ENCODE assay signal across 10 cellular contexts in genomic region chr19:751501-752341, GRCh38. TPM values are rescaled to one million over a fixed set of nuclear protein-coding genes. Genes with fewer than 3 reads are reported as not detected.
DNase-seq lines count a peak whose midpoint lies in the region; ATAC-seq and TF ChIP-seq lines count a peak whose summit lies in the region.
"Had no signal": no experiment of that assay in that cellular context is flagged by ENCODE, and none has a peak within 500 bp of the region (broad histone marks: within the 10 kb centered on the region; RNA-seq: fewer than 3 reads in every experiment).

No MANE protein-coding gene starts in this region.

- H3K9me3 ChIP-seq in gastroesophageal sphincter (peaks cover 0 to 16% (median 2%) of the 10 kb centered on the region in 3 donors), smooth muscle cell (replicated peaks; ENCODE audit: low read depth) (no peaks in the 10 kb centered on the region)

- 73% methylated on average over 2 of the region's 30 CpGs; no CpG with 5 or more reads in 1 of the 2 donors for WGBS in gastroesophageal sphincter (ENCODE audit: low coverage in 1 of 2), 2 donors
- 77% methylated on average over 23 of the region's 30 CpGs for WGBS in smooth muscle cell (ENCODE audit: low lambda C conversion rate)

- H3K27me3 ChIP-seq in gastroesophageal sphincter (peaks cover 53% of the 10 kb centered on the region), smooth muscle cell (ENCODE audit: low read depth) (no peaks in the 10 kb centered on the region)

- peaks cover 0 to 15% of the 10 kb centered on the region in 2 donors for H3K36me3 ChIP-seq in gastroesophageal sphincter
- H3K36me3 ChIP-seq in smooth muscle cell (ENCODE audit: low read depth), result no peaks in the 10 kb centered on the region

- no peaks in the 10 kb centered on the region for H3K36me3 Mint-ChIP-seq in HFFc6 (ENCODE audit: low read depth)

- no peaks in the 10 kb centered on the region for H3K4me1 ChIP-seq in gastroesophageal sphincter
- H3K4me1 ChIP-seq in smooth muscle cell (ENCODE audit: low read depth), result no peaks in the 10 kb centered on the region

- H3K4me1 Mint-ChIP-seq in HFFc6 (ENCODE audit: low read depth), result peaks cover 17% of the 10 kb centered on the region

- peak; percentile 84 for DNase-seq in HFFc6
- DNase-seq in SW 1271 (lab: John Stamatoyannopoulos, UW), result peak; percentile 67 to 70
- DNase-seq in smooth muscle cell (lab: John Stamatoyannopoulos, UW; ENCODE audit: unreplicated experiment), result peak; percentile 28
- DNase-seq in superior temporal gyrus (ENCODE audit: extremely low spot score), result no peak
- DNase-seq in coronary artery (ENCODE audit: low spot score), result no peak
- DNase-seq in cortex of kidney (lab: John Stamatoyannopoulos, UW), result no peak
- DNase-seq: activated T-cell treated with anti-CD3 and anti-CD28 coated beads, Interleukin-2, amount 50 U/mL, for 72 hours; heart right ventricle had no signal

- H3F3A ChIP-seq in smooth muscle cell (ENCODE audit: low read depth), result no peaks in the 10 kb centered on the region

- no peak overlapping the region for H3K4me3 ChIP-seq in gastroesophageal sphincter
- peak overlapping the region; percentile 39 for H3K4me3 ChIP-seq in smooth muscle cell
- H3K4me3 ChIP-seq in coronary artery, result no peak overlapping the region
- H3K4me3 ChIP-seq: heart right ventricle had no signal

- H3K9ac ChIP-seq in smooth muscle cell (ENCODE audit: low read depth), result peak overlapping the region; percentile 46

- no peak overlapping the region for H3K4me3 Mint-ChIP-seq in HFFc6
- H3K4me3 Mint-ChIP-seq: activated T-cell treated with anti-CD3 and anti-CD28 coated beads, Interleukin-2, amount 50 U/mL, for 72 hours had no signal

- peaks cover 7% of the 10 kb centered on the region; the same call in 1 of the 2 replicates for H3K9me3 Mint-ChIP-seq in HFFc6
- H3K9me3 Mint-ChIP-seq: activated T-cell treated with anti-CD3 and anti-CD28 coated beads, Interleukin-2, amount 50 U/mL, for 72 hours had no signal

- TF ChIP-seq EP300 in gastroesophageal sphincter (IDR thresholded peaks at IDR 0.05), result no peak

- no peaks in the 10 kb centered on the region; the same call in none of the 2 replicates for H3K27me3 Mint-ChIP-seq in HFFc6 (ENCODE audit: insufficient read depth)

- ATAC-seq in gastroesophageal sphincter (peak; percentile 29), GM19328 (IDR thresholded peaks at IDR 0.05; ENCODE audit: unreplicated experiment) (no peak)
- ATAC-seq: activated T-cell treated with anti-CD3 and anti-CD28 coated beads, Interleukin-2, amount 50 U/mL, for 72 hours had no signal

- no peak for TF ChIP-seq CTCF in HFFc6 (IDR thresholded peaks at IDR 0.05)
- no peak for TF ChIP-seq CTCF in gastroesophageal sphincter (IDR thresholded peaks at IDR 0.05)
- TF ChIP-seq CTCF in smooth muscle cell (IDR thresholded peaks at IDR 0.05; ENCODE audit: borderline replicate concordance, insufficient read depth, poor library complexity, severe bottlenecking), result no peak
- no peak for TF ChIP-seq CTCF in coronary artery (IDR thresholded peaks at IDR 0.05)

- H3K79me2 ChIP-seq in smooth muscle cell (ENCODE audit: low read depth), result no peaks in the 10 kb centered on the region

- H3K27ac ChIP-seq in gastroesophageal sphincter (no peak overlapping the region), smooth muscle cell (ENCODE audit: low read depth) (peak overlapping the region; percentile 62), coronary artery (no peak overlapping the region)

- H3K27ac Mint-ChIP-seq in HFFc6, result peak overlapping the region; percentile 87
- H3K27ac Mint-ChIP-seq: activated T-cell treated with anti-CD3 and anti-CD28 coated beads, Interleukin-2, amount 50 U/mL, for 72 hours had no signal

- no peak for TF ChIP-seq POLR2A in gastroesophageal sphincter (IDR thresholded peaks at IDR 0.05)

- no peaks in the 10 kb centered on the region for H4K20me1 ChIP-seq in smooth muscle cell (ENCODE audit: low read depth)

- peak overlapping the region; percentile 73 for H3K4me2 ChIP-seq in smooth muscle cell

- peak overlapping the region; percentile 59 for H2AFZ ChIP-seq in smooth muscle cell (ENCODE audit: low read depth)

RNA-seq across cellular contexts. Expression of gene MISP, which starts 0.8 kb away (rescaled TPM):
- total RNA-seq in HFFc6 (2021; fragmentation: NEBNext Ultra II Directional; extraction: Animal tissue kit (Norgen Biotek cat#: 25700)), result under 1 TPM in 2 of 6 experiments, not detected in 4; 0.05 to 0.07 TPM
- total RNA-seq in gastroesophageal sphincter, result under 1 TPM in 1 of 4 donors, not detected in 3; 0.52 TPM
- total RNA-seq in smooth muscle cell, result 1.7 and 10.2 TPM in 2 replicates
- 1.2 and 8.0 TPM in 2 replicates for polyA plus RNA-seq in smooth muscle cell
- total RNA-seq: activated T-cell treated with anti-CD3 and anti-CD28 coated beads, Interleukin-2, amount 50 U/mL, for 72 hours; heart right ventricle had no signal

RNA-seq across cellular contexts. Expression of gene PALM, which starts 43.0 kb away (rescaled TPM):
- total RNA-seq in HFFc6 (2021; fragmentation: NEBNext Ultra II Directional; extraction: Animal tissue kit (Norgen Biotek cat#: 25700)), result under 1 TPM in 2 of 6 experiments, not detected in 4; 0.14 to 0.15 TPM
- total RNA-seq in gastroesophageal sphincter, result 100 to 1,000 TPM in 1 of 4 donors, 10 to 100 TPM in 3; 21.5 to 111 (median 53.0) TPM
- 11.1 and 17.1 TPM in 2 replicates for total RNA-seq in smooth muscle cell
- polyA plus RNA-seq in smooth muscle cell, result 16.6 and 21.3 TPM in 2 replicates

RNA-seq across cellular contexts. Expression of gene PTBP1, which starts 45.5 kb away (rescaled TPM):
- total RNA-seq in HFFc6 (2021; fragmentation: NEBNext Ultra II Directional; extraction: Animal tissue kit (Norgen Biotek cat#: 25700)), result 100 to 1,000 TPM; 307 to 421 (median 380) TPM
- 10 to 100 TPM; 68.6 to 95.6 (median 79.3) TPM for total RNA-seq in gastroesophageal sphincter
- total RNA-seq in smooth muscle cell, result 123 and 167 TPM in 2 replicates
- 226 and 238 TPM in 2 replicates for polyA plus RNA-seq in smooth muscle cell

RNA-seq across cellular contexts. Expression of gene PRSS57, which starts 56.5 kb away (rescaled TPM):
- total RNA-seq in HFFc6 (2021; fragmentation: NEBNext Ultra II Directional; extraction: Animal tissue kit (Norgen Biotek cat#: 25700)), result not detected
- total RNA-seq in gastroesophageal sphincter, result not detected
- not detected in 2 replicates for total RNA-seq in smooth muscle cell
- not detected in 2 replicates for polyA plus RNA-seq in smooth muscle cell
- total RNA-seq: heart right ventricle had no signal

Comparison
In these comparisons a context has a peak if more than half of its experiments do, and no peak if none do; other contexts are left out.
1. DNase-seq: peak in HFFc6 (single experiment), SW 1271 (2 of 2) and smooth muscle cell (single experiment); none in superior temporal gyrus (single experiment), coronary artery (single experiment) and cortex of kidney (single experiment).
2. RNA of gene PALM, which starts 43.0 kb away (total RNA-seq): 21.5 to 111 TPM in gastroesophageal sphincter and 11.1 to 17.1 TPM in smooth muscle cell; 0.14 to 0.15 TPM in HFFc6; every median in the first group is over 10 times any median in the second.